Comparison of ENCODE assay signal across 28 cellular contexts in the genomic region with DNA sequence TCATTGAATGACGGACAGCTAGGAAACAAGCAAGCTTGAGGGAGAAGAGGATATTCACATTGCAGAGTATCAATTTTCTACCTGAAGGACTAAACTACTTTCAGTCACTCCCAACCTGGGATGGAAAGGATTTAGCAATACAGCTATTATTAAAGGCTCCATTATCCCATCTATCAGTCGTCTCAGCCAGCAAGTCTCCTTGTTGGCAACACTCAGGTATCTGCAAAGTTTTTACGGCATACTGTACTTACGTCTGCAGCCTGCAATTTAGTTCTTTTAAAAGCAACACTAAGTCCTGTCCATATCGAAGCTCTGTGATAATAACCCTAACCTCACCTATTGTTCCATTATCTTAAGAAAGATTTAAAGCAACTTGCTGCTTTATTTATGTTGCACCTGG.
"Had no signal": no experiment of that assay in that cellular context is flagged by ENCODE, and none has a peak within 500 bp of the region (broad histone marks: within the 10 kb centered on the region; RNA-seq: fewer than 3 reads in every experiment).

No MANE protein-coding gene starts in this region.

- H3K9me3 ChIP-seq: ascending aorta, SJCRH30 had no signal

- H3K9me3 Mint-ChIP-seq: activated T-helper 2 cell treated with anti-CD3 and anti-CD28 coated beads, Interferon-gamma antibody, Interleukin-2, Interleukin-4, amounts not matched to agents 10 μg/mL and 5 μg/mL and 100 μg/mL, durations not matched to agents 14 hours and 24 hours and 36 hours; T-helper 2 cell treated with Interferon-gamma antibody and Interleukin-4, amounts not matched to agents 5 μg/mL and 100 μg/mL, for 36 hours had no signal

- H3K27ac Mint-ChIP-seq: activated CD4-positive, alpha-beta T cell treated with anti-CD3 and anti-CD28 coated beads for 36 hours; activated CD4-positive, alpha-beta T cell treated with anti-CD3 and anti-CD28 coated beads, Interleukin-2, amount 10 ng/mL, durations not matched to agents 7 days and 5 days; activated CD8-positive, alpha-beta T cell treated with anti-CD3 and anti-CD28 coated beads, Interleukin-2, amount 10 ng/mL, durations not matched to agents 7 days and 5 days; activated naive CD4-positive, alpha-beta T cell treated with anti-CD3 and anti-CD28 coated beads, Interleukin-2, amount 50 U/mL, for 24 hours; activated naive CD8-positive, alpha-beta T cell treated with anti-CD3 and anti-CD28 coated beads, Interleukin-2, amount 10 ng/mL, durations not matched to agents 7 days and 5 days; activated T-cell treated with anti-CD3 and anti-CD28 coated beads, Interleukin-2, amount 50 U/mL, for 24 hours; activated T-helper 2 cell treated with anti-CD3 and anti-CD28 coated beads, Interferon-gamma antibody, Interleukin-2, Interleukin-4, amounts not matched to agents 10 μg/mL and 5 μg/mL and 100 μg/mL, durations not matched to agents 14 hours and 24 hours and 36 hours; T-helper 2 cell treated with Interferon-gamma antibody and Interleukin-4, amounts not matched to agents 5 μg/mL and 100 μg/mL, for 36 hours; WTC11 had no signal

- ATAC-seq: activated CD4-positive, alpha-beta T cell treated with anti-CD3 and anti-CD28 coated beads for 36 hours; activated CD4-positive, CD25-positive, alpha-beta regulatory T cell treated with anti-CD3 and anti-CD28 coated beads, Interleukin-2, amount 50 U/mL, for 24 hours; activated CD8-positive, alpha-beta T cell treated with anti-CD3 and anti-CD28 coated beads, Interleukin-2, amount 10 ng/mL, durations not matched to agents 7 days and 5 days; Panc1; WTC11 had no signal

- H3K36me3 ChIP-seq: ascending aorta, cardiac muscle cell, SJCRH30 had no signal

- H3K36me3 Mint-ChIP-seq: activated naive CD4-positive, alpha-beta T cell treated with anti-CD3 and anti-CD28 coated beads, Interleukin-2, amount 50 U/mL, for 24 hours; activated naive CD8-positive, alpha-beta T cell treated with anti-CD3 and anti-CD28 coated beads, Interleukin-2, amount 10 ng/mL, durations not matched to agents 7 days and 5 days had no signal

- H3K27ac ChIP-seq: ascending aorta, cardiac muscle cell, SJCRH30, SK-N-MC had no signal

- DNase-seq: activated CD4-positive, alpha-beta T cell treated with anti-CD3 and anti-CD28 coated beads for 36 hours; activated CD4-positive, alpha-beta T cell treated with anti-CD3 and anti-CD28 coated beads, Interleukin-2, amount 10 ng/mL, durations not matched to agents 7 days and 5 days; activated CD4-positive, alpha-beta T cell treated with anti-CD3 and anti-CD28 coated beads, Interleukin-2, amount 50 U/mL, for 48 hours; activated CD8-positive, alpha-beta T cell treated with anti-CD3 and anti-CD28 coated beads, Interleukin-2, amount 10 ng/mL, durations not matched to agents 7 days and 5 days; activated gamma-delta T cell; activated naive CD4-positive, alpha-beta T cell treated with Interleukin-2 at 50 U/mL for 16 hours; activated naive CD8-positive, alpha-beta T cell treated with anti-CD3 and anti-CD28 coated beads, Interleukin-2, amount 10 ng/mL, durations not matched to agents 7 days and 5 days; activated T-cell treated with anti-CD3 and anti-CD28 coated beads, Interleukin-2, amount 50 U/mL, for 24 hours; amygdala; Karpas-422; KBM-7; NCI-H1105 treated with DMSO at 0.1 percent for 48 hours; NCI-H1694; NCI-H1930; NCI-H2171 treated with DMSO at 0.1 percent for 48 hours; NCI-H345; NCI-H524 treated with DMSO at 0.1 percent for 48 hours; SHP77 had no signal

- H3K27me3 ChIP-seq: ascending aorta, cardiac muscle cell, SJCRH30 had no signal

- H3K4me3 Mint-ChIP-seq: activated CD4-positive, alpha-beta T cell treated with anti-CD3 and anti-CD28 coated beads for 36 hours; activated CD4-positive, alpha-beta T cell treated with anti-CD3 and anti-CD28 coated beads, Interleukin-2, amount 10 ng/mL, durations not matched to agents 7 days and 5 days; activated CD8-positive, alpha-beta T cell treated with anti-CD3 and anti-CD28 coated beads, Interleukin-2, amount 10 ng/mL, durations not matched to agents 7 days and 5 days; activated naive CD4-positive, alpha-beta T cell treated with anti-CD3 and anti-CD28 coated beads, Interleukin-2, amount 50 U/mL, for 24 hours; activated naive CD8-positive, alpha-beta T cell treated with anti-CD3 and anti-CD28 coated beads, Interleukin-2, amount 10 ng/mL, durations not matched to agents 7 days and 5 days; activated T-cell treated with anti-CD3 and anti-CD28 coated beads, Interleukin-2, amount 50 U/mL, for 24 hours; T-helper 2 cell treated with Interferon-gamma antibody and Interleukin-4, amounts not matched to agents 5 μg/mL and 100 μg/mL, for 36 hours; WTC11 had no signal

- H3K4me3 ChIP-seq: ascending aorta, cardiac muscle cell, SJCRH30, SK-N-MC had no signal

- H3K27me3 Mint-ChIP-seq: activated T-cell treated with anti-CD3 and anti-CD28 coated beads, Interleukin-2, amount 50 U/mL, for 24 hours had no signal
